In the genomic region with DNA sequence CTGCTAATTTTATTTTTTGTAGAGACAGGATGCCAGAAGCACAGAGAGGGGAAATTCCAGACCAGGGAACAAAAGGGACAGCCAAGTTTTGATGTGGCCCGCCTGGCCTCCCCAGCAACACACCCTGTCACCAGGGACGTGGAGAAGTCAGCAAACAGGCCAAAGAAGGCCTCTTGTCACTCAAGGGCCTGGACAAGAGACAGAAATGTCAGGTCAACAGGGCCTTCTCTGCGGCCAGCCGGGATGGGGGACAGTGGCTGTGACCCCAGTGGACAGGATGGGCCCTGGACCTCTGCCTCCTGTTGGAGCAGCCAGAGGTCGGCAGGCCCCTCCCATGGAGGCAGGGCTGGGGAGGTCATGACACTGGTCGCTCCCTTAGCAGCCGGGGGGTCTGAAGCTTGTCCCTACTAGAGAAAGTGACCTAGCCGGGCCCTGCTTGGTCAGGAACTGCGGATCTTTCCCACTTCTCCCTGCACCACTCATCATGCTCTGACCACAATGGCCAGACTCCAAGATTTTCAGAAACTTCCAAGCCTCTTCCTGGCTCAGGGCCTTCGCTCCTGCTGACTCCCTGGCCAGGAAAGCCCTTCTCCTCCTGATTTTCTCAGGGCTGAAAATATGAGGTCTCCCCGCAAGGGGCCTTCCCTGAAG, we compare ENCODE assay signal across 8 cellular contexts. TPM values are rescaled to one million over a fixed set of nuclear protein-coding genes. Genes with fewer than 3 reads are reported as not detected.
DNase-seq lines count a peak whose midpoint lies in the region; ATAC-seq, FAIRE-seq and TF ChIP-seq lines count a peak whose summit lies in the region.

No MANE protein-coding gene starts in this region.

- H3K36me3 Mint-ChIP-seq in GM23338 (ENCODE audit: low read depth) = no peaks in the 10 kb centered on the region

- H3K4me1 ChIP-seq in GM23338 (ENCODE audit: insufficient read depth) (no peaks in the 10 kb centered on the region), spleen (peaks cover 8 to 54% (median 31%) of the 10 kb centered on the region in 6 donors)

- H3K79me2 ChIP-seq in GM23338 (replicated peaks; ENCODE audit: insufficient read depth) = no peaks in the 10 kb centered on the region

- H3K9me2 ChIP-seq in GM23338 (ENCODE audit: insufficient read depth) = no peaks in the 10 kb centered on the region

- WGBS in spleen, 5 donors = 41 to 69% (median 64%) methylated on average over 10 to 11 of the region's 11 CpGs

- H3K27ac ChIP-seq in GM23338 (ENCODE audit: low read depth) (no peak overlapping the region), spleen (peak overlapping the region; percentile 70 to 89 (median 80))

- TF ChIP-seq POLR2A in spleen (IDR thresholded peaks at IDR 0.05) = no peak

- H3K4me3 Mint-ChIP-seq in GM23338 = no peak overlapping the region

- H3K36me3 ChIP-seq in GM23338 (ENCODE audit: insufficient read depth) = no peaks in the 10 kb centered on the region
- H3K36me3 ChIP-seq in bronchial epithelial cell (ENCODE audit: control insufficient read depth, insufficient read depth, low read length) = no peaks in the 10 kb centered on the region
- no peaks in the 10 kb centered on the region for H3K36me3 ChIP-seq in spleen

- TF ChIP-seq CTCF in GM23338 (conservative IDR thresholded peaks at IDR 0.05; ENCODE audit: low read depth in 2 of 2) (no peak), bronchial epithelial cell (IDR thresholded peaks at IDR 0.05; ENCODE audit: insufficient read depth, low read length, severe bottlenecking) (no peak), spleen (IDR thresholded peaks at IDR 0.05 in 8 of 11, conservative IDR thresholded peaks at IDR 0.05 in 3 of 11) (no peak)

- H3K27me3 Mint-ChIP-seq in GM23338 (ENCODE audit: insufficient read depth, low read depth, poor library complexity) = no peaks in the 10 kb centered on the region

- no peak overlapping the region for H3K4me3 ChIP-seq in GM23338
- no peak overlapping the region for H3K4me3 ChIP-seq in bronchial epithelial cell (ENCODE audit: low read depth, low read length)
- no peak overlapping the region for H3K4me3 ChIP-seq in spleen

- no peaks in the 10 kb centered on the region for H3K27me3 ChIP-seq in GM23338 (ENCODE audit: insufficient read depth)
- no peaks in the 10 kb centered on the region for H3K27me3 ChIP-seq in bronchial epithelial cell (ENCODE audit: control insufficient read depth, insufficient read depth, low read length)
- H3K27me3 ChIP-seq in spleen (replicated peaks in 1 of 7) = no peaks in the 10 kb centered on the region

- no peak for DNase-seq in GM23338 (ENCODE audit: low spot score)
- peak; percentile 52 for DNase-seq in bronchial epithelial cell (ENCODE audit: low read depth)
- DNase-seq in left kidney (ENCODE audit: low read depth, low spot score) = peak; percentile 31
- peak; percentile 82 for DNase-seq in spleen
- DNase-seq in NAMALWA (ENCODE audit: low spot score) = no peak
- no peak for DNase-seq in KG1 (lab: John Stamatoyannopoulos, UW)
- no peak for DNase-seq in NCI-H128 (lab: John Stamatoyannopoulos, UW; ENCODE audit: unreplicated experiment)

- no peak for FAIRE-seq in bronchial epithelial cell (lab: Jason Lieb, UNC)

- H3K4me2 ChIP-seq in GM23338 = no peak overlapping the region

- no peak for ATAC-seq in GM23338
- no peak for ATAC-seq in HG03432 (IDR thresholded peaks at IDR 0.05; ENCODE audit: unreplicated experiment)

- intact Hi-C loops in spleen (cut with DNase I; ENCODE audit: low total_unique reads) = no loop called here

- no peak overlapping the region for H3K27ac Mint-ChIP-seq in GM23338

- H3K4me1 Mint-ChIP-seq in GM23338 = no peaks in the 10 kb centered on the region

- no peaks in the 10 kb centered on the region for H3F3A ChIP-seq in GM23338 (replicated peaks; ENCODE audit: low read depth)

- H3K9me3 Mint-ChIP-seq in GM23338 = no peaks in the 10 kb centered on the region

- peak overlapping the region; percentile 91 for H2AFZ ChIP-seq in GM23338

- H4K20me1 ChIP-seq in GM23338 (replicated peaks; ENCODE audit: insufficient read depth) = no peaks in the 10 kb centered on the region

- H3K9me3 ChIP-seq in spleen = no peaks in the 10 kb centered on the region

TF ChIP-seq in GM23338, 12 proteins besides CTCF, POLR2A, EP300 and RAD21:
- TF ChIP-seq, protein P1, sequence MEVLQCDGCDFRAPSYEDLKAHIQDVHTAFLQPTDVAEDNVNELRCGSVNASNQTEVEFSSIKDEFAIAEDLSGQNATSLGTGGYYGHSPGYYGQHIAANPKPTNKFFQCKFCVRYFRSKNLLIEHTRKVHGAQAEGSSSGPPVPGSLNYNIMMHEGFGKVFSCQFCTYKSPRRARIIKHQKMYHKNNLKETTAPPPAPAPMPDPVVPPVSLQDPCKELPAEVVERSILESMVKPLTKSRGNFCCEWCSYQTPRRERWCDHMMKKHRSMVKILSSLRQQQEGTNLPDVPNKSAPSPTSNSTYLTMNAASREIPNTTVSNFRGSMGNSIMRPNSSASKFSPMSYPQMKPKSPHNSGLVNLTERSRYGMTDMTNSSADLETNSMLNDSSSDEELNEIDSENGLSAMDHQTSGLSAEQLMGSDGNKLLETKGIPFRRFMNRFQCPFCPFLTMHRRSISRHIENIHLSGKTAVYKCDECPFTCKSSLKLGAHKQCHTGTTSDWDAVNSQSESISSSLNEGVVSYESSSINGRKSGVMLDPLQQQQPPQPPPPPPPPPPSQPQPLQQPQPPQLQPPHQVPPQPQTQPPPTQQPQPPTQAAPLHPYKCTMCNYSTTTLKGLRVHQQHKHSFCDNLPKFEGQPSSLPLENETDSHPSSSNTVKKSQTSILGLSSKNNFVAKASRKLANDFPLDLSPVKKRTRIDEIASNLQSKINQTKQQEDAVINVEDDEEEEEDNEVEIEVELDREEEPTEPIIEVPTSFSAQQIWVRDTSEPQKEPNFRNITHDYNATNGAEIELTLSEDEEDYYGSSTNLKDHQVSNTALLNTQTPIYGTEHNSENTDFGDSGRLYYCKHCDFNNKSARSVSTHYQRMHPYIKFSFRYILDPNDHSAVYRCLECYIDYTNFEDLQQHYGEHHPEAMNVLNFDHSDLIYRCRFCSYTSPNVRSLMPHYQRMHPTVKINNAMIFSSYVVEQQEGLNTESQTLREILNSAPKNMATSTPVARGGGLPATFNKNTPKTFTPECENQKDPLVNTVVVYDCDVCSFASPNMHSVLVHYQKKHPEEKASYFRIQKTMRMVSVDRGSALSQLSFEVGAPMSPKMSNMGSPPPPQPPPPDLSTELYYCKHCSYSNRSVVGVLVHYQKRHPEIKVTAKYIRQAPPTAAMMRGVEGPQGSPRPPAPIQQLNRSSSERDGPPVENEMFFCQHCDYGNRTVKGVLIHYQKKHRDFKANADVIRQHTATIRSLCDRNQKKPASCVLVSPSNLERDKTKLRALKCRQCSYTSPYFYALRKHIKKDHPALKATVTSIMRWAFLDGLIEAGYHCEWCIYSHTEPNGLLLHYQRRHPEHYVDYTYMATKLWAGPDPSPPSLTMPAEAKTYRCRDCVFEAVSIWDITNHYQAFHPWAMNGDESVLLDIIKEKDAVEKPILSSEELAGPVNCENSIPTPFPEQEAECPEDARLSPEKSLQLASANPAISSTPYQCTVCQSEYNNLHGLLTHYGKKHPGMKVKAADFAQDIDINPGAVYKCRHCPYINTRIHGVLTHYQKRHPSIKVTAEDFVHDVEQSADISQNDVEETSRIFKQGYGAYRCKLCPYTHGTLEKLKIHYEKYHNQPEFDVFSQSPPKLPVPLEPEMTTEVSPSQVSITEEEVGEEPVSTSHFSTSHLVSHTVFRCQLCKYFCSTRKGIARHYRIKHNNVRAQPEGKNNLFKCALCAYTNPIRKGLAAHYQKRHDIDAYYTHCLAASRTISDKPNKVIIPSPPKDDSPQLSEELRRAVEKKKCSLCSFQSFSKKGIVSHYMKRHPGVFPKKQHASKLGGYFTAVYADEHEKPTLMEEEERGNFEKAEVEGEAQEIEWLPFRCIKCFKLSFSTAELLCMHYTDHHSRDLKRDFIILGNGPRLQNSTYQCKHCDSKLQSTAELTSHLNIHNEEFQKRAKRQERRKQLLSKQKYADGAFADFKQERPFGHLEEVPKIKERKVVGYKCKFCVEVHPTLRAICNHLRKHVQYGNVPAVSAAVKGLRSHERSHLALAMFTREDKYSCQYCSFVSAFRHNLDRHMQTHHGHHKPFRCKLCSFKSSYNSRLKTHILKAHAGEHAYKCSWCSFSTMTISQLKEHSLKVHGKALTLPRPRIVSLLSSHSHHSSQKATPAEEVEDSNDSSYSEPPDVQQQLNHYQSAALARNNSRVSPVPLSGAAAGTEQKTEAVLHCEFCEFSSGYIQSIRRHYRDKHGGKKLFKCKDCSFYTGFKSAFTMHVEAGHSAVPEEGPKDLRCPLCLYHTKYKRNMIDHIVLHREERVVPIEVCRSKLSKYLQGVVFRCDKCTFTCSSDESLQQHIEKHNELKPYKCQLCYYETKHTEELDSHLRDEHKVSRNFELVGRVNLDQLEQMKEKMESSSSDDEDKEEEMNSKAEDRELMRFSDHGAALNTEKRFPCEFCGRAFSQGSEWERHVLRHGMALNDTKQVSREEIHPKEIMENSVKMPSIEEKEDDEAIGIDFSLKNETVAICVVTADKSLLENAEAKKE (CRISPR knock-in tag; IDR thresholded peaks at IDR 0.05) = no peak

RNA-seq across cellular contexts. Expression of a gene that starts 9.2 kb away (rescaled TPM):
- total RNA-seq in GM23338 (2014; rRNA removed; shearing (Covaris generic)) = 1.6 and 4.5 TPM in 2 replicates
- polyA plus RNA-seq in GM23338 (2016; fragmentation: Nextera tagmentation; extraction: Ambion mirVana) (2.8 and 3.3 TPM in 2 replicates), spleen (1 to 10 TPM in 1 of 3 donors, under 1 TPM in 2; 0.29 to 1.1 (median 0.72) TPM)
- total RNA-seq in bronchial epithelial cell (not detected in 2 replicates), spleen (1 to 10 TPM in 3 of 7 donors, under 1 TPM in 3, not detected in 1; 0.42 to 2.2 (median 1.2) TPM)

RNA-seq across cellular contexts. Expression of a gene that starts 49.2 kb away (rescaled TPM):
- 0.10 TPM in 1 of 2 replicates, not detected in the other for total RNA-seq in GM23338 (2014; rRNA removed; shearing (Covaris generic))
- polyA plus RNA-seq in GM23338 (2016; fragmentation: Nextera tagmentation; extraction: Ambion mirVana) (0.57 and 1.2 TPM in 2 replicates), spleen (10 to 100 TPM; 67.0 to 93.6 (median 81.8) TPM)
- total RNA-seq in bronchial epithelial cell (0.13 TPM in 1 of 2 replicates, not detected in the other), spleen (100 to 1,000 TPM in 6 of 7 donors, 10 to 100 TPM in 1; 88.0 to 179 (median 143) TPM)

Comparison
In these comparisons a context has a peak if more than half of its experiments do, and no peak if none do; other contexts are left out.
1. DNase-seq: peak in bronchial epithelial cell (single experiment), left kidney (single experiment) and spleen (single experiment); none in GM23338 (single experiment), NAMALWA (single experiment), KG1 (single experiment) and NCI-H128 (single experiment).
2. RNA of a gene that starts 49.2 kb away (total RNA-seq): 88.0 to 179 TPM in spleen; 0.10 TPM in GM23338 and 0.13 TPM in bronchial epithelial cell; every median in the first group is over 10 times any median in the second.